Comparison of ENCODE assay signal across 10 cellular contexts in the genomic region with DNA sequence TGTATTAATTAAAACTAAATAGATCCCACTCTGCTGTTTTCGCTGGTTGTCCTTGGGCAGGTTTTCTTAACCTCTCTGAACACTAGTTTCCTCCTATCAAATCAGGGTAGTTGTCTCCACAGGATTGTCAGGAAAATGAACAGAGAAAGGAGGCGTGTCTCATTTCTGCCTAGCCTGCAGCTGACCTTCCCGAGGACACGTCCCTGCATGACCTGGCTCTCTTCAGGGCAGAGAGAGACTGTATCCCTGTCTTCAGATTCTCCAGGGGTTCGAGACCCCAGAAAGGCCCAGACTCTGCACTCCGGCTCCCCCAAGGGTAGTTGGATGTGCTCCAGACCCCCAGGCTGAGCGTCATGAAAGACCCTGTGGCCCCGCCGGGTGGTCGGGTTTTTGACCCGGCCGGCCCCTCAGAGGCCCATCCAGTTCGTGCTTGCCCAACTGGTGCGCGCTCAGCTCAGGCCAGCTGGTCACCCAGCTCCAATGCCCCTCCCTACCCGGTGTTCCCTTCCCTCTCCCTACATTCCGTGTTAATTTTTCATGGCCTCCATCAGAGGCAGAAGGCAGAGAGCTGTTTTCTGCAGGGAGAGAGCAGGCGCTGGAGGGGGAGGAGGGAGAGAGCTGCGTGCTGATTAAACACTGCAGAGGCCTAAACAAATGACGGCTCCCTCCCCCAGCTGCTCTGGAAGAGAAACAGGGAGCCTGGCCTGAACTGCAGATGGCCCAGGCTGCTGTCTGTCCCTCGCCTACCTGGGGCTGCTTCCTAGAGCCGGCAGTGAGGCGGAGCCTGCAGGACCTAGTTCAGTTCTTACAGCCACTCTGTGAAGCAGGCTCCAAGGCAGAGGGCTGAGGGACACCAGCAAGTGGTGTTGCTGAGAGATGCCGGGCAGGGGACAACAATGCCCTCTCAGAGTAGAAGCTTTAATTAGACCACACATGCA.
DNase-seq lines count a peak whose midpoint lies in the region; ATAC-seq and TF ChIP-seq lines count a peak whose summit lies in the region.
"Had no signal": no experiment of that assay in that cellular context is flagged by ENCODE, and none has a peak within 500 bp of the region (broad histone marks: within the 10 kb centered on the region; RNA-seq: fewer than 3 reads in every experiment).

No MANE protein-coding gene starts in this region.

- no peak overlapping the region for H3K4me2 ChIP-seq in mammary epithelial cell (ENCODE audit: insufficient read depth, low read depth, low read length)

- dilution Hi-C loops in mammary epithelial cell (cut with HindIII; ENCODE audit: low sequenced_read_pairs): no loop called here

- WGBS in mammary epithelial cell (ENCODE audit: low coverage, missing lambda C conversion rate): 68% methylated on average over 17 of the region's 24 CpGs

- no peak overlapping the region for H2AFZ ChIP-seq in mammary epithelial cell (ENCODE audit: low read depth, low read length)

- H3K27ac ChIP-seq in breast epithelium: peak overlapping the region; percentile 58 to 72
- no peak overlapping the region for H3K27ac ChIP-seq in mammary epithelial cell (ENCODE audit: insufficient read depth, low read depth, low read length)
- H3K27ac ChIP-seq in caudate nucleus (ENCODE audit: low read depth, low read length): peak overlapping the region; percentile 33
- H3K27ac ChIP-seq in lower lobe of right lung: peak overlapping the region; percentile 18
- H3K27ac ChIP-seq in uterus: peak overlapping the region; percentile 69 to 76

- H3K4me1 ChIP-seq in breast epithelium: peaks cover 9 to 17% of the 10 kb centered on the region in 2 donors
- peaks cover 36% of the 10 kb centered on the region for H3K4me1 ChIP-seq in mammary epithelial cell (ENCODE audit: insufficient read depth, low read length)
- H3K4me1 ChIP-seq in lower lobe of right lung: peaks cover 75% of the 10 kb centered on the region
- peaks cover 0 to 29% of the 10 kb centered on the region in 2 donors for H3K4me1 ChIP-seq in uterus

- no peaks in the 10 kb centered on the region for H3K9me3 ChIP-seq in breast epithelium
- H3K9me3 ChIP-seq in mammary epithelial cell (replicated peaks; ENCODE audit: insufficient read depth, low read length): no peaks in the 10 kb centered on the region
- no peaks in the 10 kb centered on the region for H3K9me3 ChIP-seq in lower lobe of right lung
- H3K9me3 ChIP-seq in uterus: no peaks in the 10 kb centered on the region

- DNase-seq in breast epithelium (ENCODE audit: low spot score in 2 of 2) (no peak), mammary epithelial cell (no peak), caudate nucleus (lab: John Stamatoyannopoulos, UW) (peak in 25 of 61 donors; percentile 21 to 71 (median 48)), lower lobe of right lung (no peak), uterus (peak; percentile 49 to 70)
- DNase-seq in stimulated activated CD4-positive, alpha-beta T cell treated with anti-CD3 and anti-CD28 coated beads, Interleukin-4, amount 100 ng/mL, for 4 hours: no peak
- no peak for DNase-seq in stimulated activated naive CD4-positive, alpha-beta T cell (lab: John Stamatoyannopoulos, UW)
- DNase-seq: CD8-positive, alpha-beta T cell; NCI-H446 treated with DMSO at 0.1 percent for 48 hours had no signal

- no peak overlapping the region for H3K9ac ChIP-seq in mammary epithelial cell (ENCODE audit: insufficient read depth, low read length)

- no peak for TF ChIP-seq POLR2A in breast epithelium (IDR thresholded peaks at IDR 0.05)
- TF ChIP-seq POLR2A in uterus (IDR thresholded peaks at IDR 0.05): no peak

- H3K36me3 ChIP-seq in breast epithelium (no peaks in the 10 kb centered on the region), mammary epithelial cell (ENCODE audit: insufficient read depth, low read length) (no peaks in the 10 kb centered on the region), lower lobe of right lung (peaks cover 39% of the 10 kb centered on the region), uterus (no peaks in the 10 kb centered on the region)

- no TSS peak for BruUV-seq in mammary epithelial cell (replicated peaks; lab: Mats Ljungman, UMichigan)

- peaks cover 8% of the 10 kb centered on the region for H3K79me2 ChIP-seq in mammary epithelial cell (ENCODE audit: insufficient read depth, low read length)

- TF ChIP-seq CTCF in breast epithelium (IDR thresholded peaks at IDR 0.05) (no peak), mammary epithelial cell (conservative IDR thresholded peaks at IDR 0.05 in 1 of 2, IDR thresholded peaks at IDR 0.05 in 1 of 2; ENCODE audit: extremely low read depth in 1 of 2, insufficient read depth in 1 of 2, low read depth in 1 of 2, low read length in 2 of 2) (no peak), lower lobe of right lung (IDR thresholded peaks at IDR 0.05) (no peak), uterus (IDR thresholded peaks at IDR 0.05) (no peak)

- in situ Hi-C loops in mammary epithelial cell (cut with MboI; ENCODE audit: low sequenced_read_pairs in 2 of 2): no loop called here

- ATAC-seq in lower lobe of right lung: no peak
- no peak for ATAC-seq in HG03442 (IDR thresholded peaks at IDR 0.05; ENCODE audit: unreplicated experiment)
- ATAC-seq: CD8-positive, alpha-beta T cell had no signal

- H3K4me3 ChIP-seq in breast epithelium (no peak overlapping the region), mammary epithelial cell (replicated peaks in 1 of 3; ENCODE audit: insufficient read depth in 1 of 3, low read depth in 2 of 3, low read length in 3 of 3) (no peak overlapping the region), lower lobe of right lung (no peak overlapping the region), uterus (no peak overlapping the region)

- H4K20me1 ChIP-seq in mammary epithelial cell (ENCODE audit: insufficient read depth, low read length): no peaks in the 10 kb centered on the region

- H3K27me3 ChIP-seq in breast epithelium: no peaks in the 10 kb centered on the region
- no peaks in the 10 kb centered on the region for H3K27me3 ChIP-seq in mammary epithelial cell (ENCODE audit: insufficient read depth, low read length)
- no peaks in the 10 kb centered on the region for H3K27me3 ChIP-seq in lower lobe of right lung (ENCODE audit: low read depth)
- H3K27me3 ChIP-seq in uterus: no peaks in the 10 kb centered on the region

- intact Hi-C loops in breast epithelium (cut with DNase I; ENCODE audit: low total_unique reads) (no loop called here), mammary epithelial cell (cut with micrococcal nuclease) (no loop called here), lower lobe of right lung (cut with DNase I) (no loop called here), uterus (cut with DNase I; ENCODE audit: low total_unique reads) (no loop called here)

- CTCF ChIA-PET in mammary epithelial cell (lab: Charles Lee; ENCODE audit: low non-redundant PET): no interaction called here

Comparison
In these comparisons a context has a peak if more than half of its experiments do, and no peak if none do; other contexts are left out.
1. DNase-seq: peak in uterus (2 of 2); none in breast epithelium (0 of 2), mammary epithelial cell (single experiment), lower lobe of right lung (single experiment), stimulated activated CD4-positive, alpha-beta T cell treated with anti-CD3 and anti-CD28 coated beads, Interleukin-4, amount 100 ng/mL, for 4 hours (0 of 2) and stimulated activated naive CD4-positive, alpha-beta T cell (0 of 6).